8 cellular contexts compared by ENCODE assay signal in the genomic region with DNA sequence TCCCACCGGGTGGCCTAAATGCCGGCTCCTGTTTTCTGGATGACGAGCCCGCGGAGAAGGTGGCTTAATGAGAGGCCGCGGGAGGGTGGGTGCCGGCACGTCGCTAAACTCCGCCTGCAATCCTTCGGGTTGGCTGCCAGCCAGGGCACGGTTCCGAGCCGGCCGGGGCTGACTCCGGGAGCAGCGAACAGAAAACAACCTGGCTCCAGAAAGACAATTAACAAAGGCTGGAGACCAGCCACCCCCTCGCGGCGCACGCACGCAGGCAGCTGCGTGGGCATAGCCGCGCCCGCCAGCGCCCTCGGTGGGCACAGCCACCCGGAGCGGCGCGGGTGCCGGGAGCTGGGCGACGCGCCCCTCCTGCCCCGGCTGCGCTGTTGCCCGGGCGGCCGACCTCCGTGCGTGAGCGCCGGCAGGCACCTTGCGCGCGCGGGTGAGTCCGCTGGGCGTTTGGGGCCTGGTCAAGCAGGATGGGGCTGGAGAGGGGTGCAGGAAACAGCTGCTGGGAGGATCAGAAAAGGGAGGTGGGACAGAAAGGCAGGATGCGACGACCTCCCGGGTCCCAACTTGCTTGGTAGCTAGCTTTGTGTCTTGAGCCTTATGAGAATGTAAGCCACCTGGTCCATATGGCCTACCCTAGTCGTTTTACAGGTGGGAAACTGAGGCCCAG. TPM values are rescaled to one million over a fixed set of nuclear protein-coding genes. Genes with fewer than 3 reads are reported as not detected.
DNase-seq lines count a peak whose midpoint lies in the region; ATAC-seq, FAIRE-seq and TF ChIP-seq lines count a peak whose summit lies in the region.

Gene ARHGEF37 (plus strand): TSS at position 307 of the 670 bp plus-strand sequence. CDS start 16,272 bp downstream, outside the sequence.

- peak within 1 kb of the TSS; percentile 43 to 49 for H3K4me3 ChIP-seq in foreskin fibroblast (ENCODE audit: low read depth in 1 of 2, low read length in 2 of 2)

- H3K27me3 Mint-ChIP-seq in natural killer cell treated with Interleukin-12 subunit alpha and Interleukin-12 subunit beta and Interleukin-15 and Interleukin-18, amount 100 ng/mL, for 72 hours: peaks cover 9 to 13% of the 10 kb centered on the region in 2 donors
- H3K27me3 Mint-ChIP-seq in stimulated activated naive CD8-positive, alpha-beta T cell treated with anti-CD3 and anti-CD28 coated beads, Interleukin-15, Interleukin-2, amounts not matched to agents 100 ng/mL and 50 ng/mL, for 24 hours: peaks cover 19% of the 10 kb centered on the region

- peaks cover 0 to 6% of the 10 kb centered on the region in 2 donors for H3K4me1 Mint-ChIP-seq in natural killer cell treated with Interleukin-12 subunit alpha and Interleukin-12 subunit beta and Interleukin-15 and Interleukin-18, amount 100 ng/mL, for 72 hours (ENCODE audit: low read depth in 2 of 2)
- peaks cover 9% of the 10 kb centered on the region for H3K4me1 Mint-ChIP-seq in stimulated activated naive CD8-positive, alpha-beta T cell treated with anti-CD3 and anti-CD28 coated beads, Interleukin-15, Interleukin-2, amounts not matched to agents 100 ng/mL and 50 ng/mL, for 24 hours (ENCODE audit: low read depth)

- no peak for FAIRE-seq in H54 (lab: Jason Lieb, UNC)

- H3K9me3 Mint-ChIP-seq in natural killer cell treated with Interleukin-12 subunit alpha and Interleukin-12 subunit beta and Interleukin-15 and Interleukin-18, amount 100 ng/mL, for 72 hours: no peaks in the 10 kb centered on the region
- no peaks in the 10 kb centered on the region for H3K9me3 Mint-ChIP-seq in stimulated activated naive CD8-positive, alpha-beta T cell treated with anti-CD3 and anti-CD28 coated beads, Interleukin-15, Interleukin-2, amounts not matched to agents 100 ng/mL and 50 ng/mL, for 24 hours

- TF ChIP-seq POLR2A in H54 (IDR thresholded peaks at IDR 0.05; ENCODE audit: low read depth, low read length): no peak

- peak; percentile 62 to 69 for ATAC-seq in natural killer cell treated with Interleukin-12 subunit alpha and Interleukin-12 subunit beta and Interleukin-15 and Interleukin-18, amount 100 ng/mL, for 72 hours

- H3K4me3 Mint-ChIP-seq in natural killer cell treated with Interleukin-12 subunit alpha and Interleukin-12 subunit beta and Interleukin-15 and Interleukin-18, amount 100 ng/mL, for 72 hours: peak within 1 kb of the TSS; percentile 60
- peak within 1 kb of the TSS; percentile 70 for H3K4me3 Mint-ChIP-seq in stimulated activated naive CD8-positive, alpha-beta T cell treated with anti-CD3 and anti-CD28 coated beads, Interleukin-15, Interleukin-2, amounts not matched to agents 100 ng/mL and 50 ng/mL, for 24 hours

- TF ChIP-seq CTCF in foreskin fibroblast (IDR thresholded peaks at IDR 0.05; ENCODE audit: low read depth, low read length): no peak

- no peaks in the 10 kb centered on the region for H3K36me3 Mint-ChIP-seq in natural killer cell treated with Interleukin-12 subunit alpha and Interleukin-12 subunit beta and Interleukin-15 and Interleukin-18, amount 100 ng/mL, for 72 hours
- no peaks in the 10 kb centered on the region for H3K36me3 Mint-ChIP-seq in stimulated activated naive CD8-positive, alpha-beta T cell treated with anti-CD3 and anti-CD28 coated beads, Interleukin-15, Interleukin-2, amounts not matched to agents 100 ng/mL and 50 ng/mL, for 24 hours (ENCODE audit: low read depth)

- no peak within 1 kb of the TSS for H3K27ac Mint-ChIP-seq in natural killer cell treated with Interleukin-12 subunit alpha and Interleukin-12 subunit beta and Interleukin-15 and Interleukin-18, amount 100 ng/mL, for 72 hours
- H3K27ac Mint-ChIP-seq in stimulated activated naive CD8-positive, alpha-beta T cell treated with anti-CD3 and anti-CD28 coated beads, Interleukin-15, Interleukin-2, amounts not matched to agents 100 ng/mL and 50 ng/mL, for 24 hours: no peak within 1 kb of the TSS

- DNase-seq in H54 (ENCODE audit: insufficient read length, low spot score) (peak; percentile 42), NCI-H82 treated with DMSO at 0.1 percent for 48 hours (lab: John Stamatoyannopoulos, UW; ENCODE audit: unreplicated experiment) (peak; percentile 18), foreskin fibroblast (peak in 1 of 2 donors; percentile 77), NAMALWA (ENCODE audit: low spot score) (no peak), amniotic stem cell (lab: John Stamatoyannopoulos, UW) (no peak)
- DNase-seq in activated effector memory CD4-positive, alpha-beta T cell treated with Interleukin-2 at 50 U/mL for 16 hours: peak; percentile 10
- DNase-seq in natural killer cell treated with Interleukin-12 subunit alpha and Interleukin-12 subunit beta and Interleukin-15 and Interleukin-18, amount 100 ng/mL, for 72 hours (ENCODE audit: low spot score): no peak

RNA-seq across cellular contexts. Expression of gene ARHGEF37, which starts in this region (rescaled TPM):
- under 1 TPM in 1 of 2 donors, not detected in 1; 0.67 TPM for total RNA-seq in natural killer cell treated with Interleukin-12 subunit alpha and Interleukin-12 subunit beta and Interleukin-15 and Interleukin-18, amount 100 ng/mL, for 72 hours

Comparison
In these comparisons a context has a peak if more than half of its experiments do, and no peak if none do; other contexts are left out.
1. Peak in ATAC-seq in natural killer cell treated with Interleukin-12 subunit alpha and Interleukin-12 subunit beta and Interleukin-15 and Interleukin-18, amount 100 ng/mL, for 72 hours; RNA of the gene not detected or under 1 TPM.
2. DNase-seq: peak in H54 (single experiment), NCI-H82 treated with DMSO at 0.1 percent for 48 hours (single experiment) and activated effector memory CD4-positive, alpha-beta T cell treated with Interleukin-2 at 50 U/mL for 16 hours (single experiment); none in natural killer cell treated with Interleukin-12 subunit alpha and Interleukin-12 subunit beta and Interleukin-15 and Interleukin-18, amount 100 ng/mL, for 72 hours (single experiment), NAMALWA (single experiment) and amniotic stem cell (single experiment).